In the genomic region with DNA sequence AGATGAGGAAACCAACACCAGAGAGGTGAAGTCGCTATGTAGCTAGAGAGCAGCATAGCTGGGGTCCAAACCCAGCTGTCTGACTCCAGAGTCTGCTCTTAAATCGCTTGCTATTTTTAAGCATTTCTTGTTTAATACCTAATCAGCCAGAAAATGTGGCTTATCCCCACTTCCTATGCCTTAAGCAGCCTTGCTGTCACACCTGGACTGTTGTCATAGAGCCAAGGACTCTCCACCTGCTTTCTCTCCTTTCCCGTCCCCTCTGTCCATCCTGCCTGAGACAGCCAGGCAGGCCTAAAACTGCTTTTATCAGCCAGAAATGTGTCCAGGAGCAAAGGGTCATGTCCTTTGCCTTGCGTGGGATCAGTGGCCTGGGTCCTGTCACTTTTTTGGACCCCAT, we compare ENCODE assay signal across 24 cellular contexts. TPM values are rescaled to one million over a fixed set of nuclear protein-coding genes. Genes with fewer than 3 reads are reported as not detected.
"Had no signal": no experiment of that assay in that cellular context is flagged by ENCODE, and none has a peak within 500 bp of the region (broad histone marks: within the 10 kb centered on the region; RNA-seq: fewer than 3 reads in every experiment).

No MANE protein-coding gene starts in this region.

- ATAC-seq: K562, Panc1, PC-3 had no signal

- H3K27ac ChIP-seq: KMS-11, SJSA1, SK-N-MC had no signal

- H3K4me3 Mint-ChIP-seq: IgD-negative memory B cell had no signal

- H3K27me3 Mint-ChIP-seq: IgD-negative memory B cell had no signal

- H3K4me2 ChIP-seq: KMS-11 had no signal

- H3K9ac ChIP-seq: KMS-11 had no signal

- H3K4me3 ChIP-seq: K562, SJSA1, SK-N-MC had no signal

- H3K27me3 ChIP-seq: SJSA1 had no signal

- H3K9me3 Mint-ChIP-seq: IgD-negative memory B cell had no signal

- H3K36me3 ChIP-seq: SJSA1 had no signal

- H3K4me1 ChIP-seq: SJSA1 had no signal

- DNase-seq: Kasumi-1; MM.1S; NCI-H1105 treated with DMSO at 0.1 percent for 48 hours; NCI-H1417 treated with DMSO at 0.1 percent for 48 hours; NCI-H146; NCI-H1694 treated with DMSO at 0.1 percent for 48 hours; NCI-H1930; NCI-H2171 treated with DMSO at 0.1 percent for 48 hours; NCI-H2227 treated with DMSO at 0.1 percent for 48 hours; NCI-H526 treated with DMSO at 0.1 percent for 48 hours; NCI-H748 treated with DMSO at 0.1 percent for 48 hours; NK-92 treated with Interleukin-12 subunit alpha and Interleukin-12 subunit beta, amount 100 ng/mL, for 24 hours; PC-3; SIG-M5 had no signal

- H3K9me3 ChIP-seq: SJSA1 had no signal

RNA-seq across cellular contexts. Expression of a gene that starts 28.3 kb away (rescaled TPM):
- total RNA-seq: HT1080, K562, M059J, OCI-LY7, Right ventricle myocardium superior, SJSA1 had no signal
- polyA plus RNA-seq: IgD-negative memory B cell, K562 had no signal
